8 cellular contexts compared by ENCODE assay signal in genomic region chr22:38051900-38052862, GRCh38. TPM values are rescaled to one million over a fixed set of nuclear protein-coding genes. Genes with fewer than 3 reads are reported as not detected.
DNase-seq lines count a peak whose midpoint lies in the region; ATAC-seq and TF ChIP-seq lines count a peak whose summit lies in the region.

No MANE protein-coding gene starts in this region.

- no peaks in the 10 kb centered on the region for H3K79me2 ChIP-seq in mammary epithelial cell (ENCODE audit: insufficient read depth, low read length)

- no peak overlapping the region for H3K27ac Mint-ChIP-seq in Caco-2 (ENCODE audit: unreplicated experiment)

- DNase-seq in Caco-2, result peak; percentile 84 to 86
- DNase-seq in NCI-H446 (lab: John Stamatoyannopoulos, UW), result peak; percentile 67 to 81
- DNase-seq in activated CD4-positive, CD25-positive, alpha-beta regulatory T cell (lab: John Stamatoyannopoulos, UW), result peak; percentile 56 to 60 (median 58)
- DNase-seq in mammary epithelial cell, result peak; percentile 50
- DNase-seq in islet precursor cell, result peak; percentile 92
- peak; percentile 33 to 62 (median 60) for DNase-seq in stimulated activated CD4-positive, alpha-beta T cell treated with anti-CD3 and anti-CD28 coated beads, Interleukin-1b, Interleukin-23, amount 100 ng/mL, for 24 hours (ENCODE audit: low read depth in 4 of 4, low spot score in 1 of 4)

- peak; percentile 90 to 97 for TF ChIP-seq CTCF in Caco-2 (IDR thresholded peaks at IDR 0.05; ENCODE audit: insufficient read depth in 1 of 2, low read depth in 1 of 2, low read length in 1 of 2, severe bottlenecking in 1 of 2, unreplicated experiment in 1 of 2)
- peak; percentile 73 to 83 for TF ChIP-seq CTCF in mammary epithelial cell (conservative IDR thresholded peaks at IDR 0.05 in 1 of 2, IDR thresholded peaks at IDR 0.05 in 1 of 2; ENCODE audit: extremely low read depth in 1 of 2, insufficient read depth in 1 of 2, low read depth in 1 of 2, low read length in 2 of 2)

- no peak overlapping the region for H3K27ac ChIP-seq in mammary epithelial cell (ENCODE audit: insufficient read depth, low read depth, low read length)

- in situ Hi-C loops in mammary epithelial cell (cut with MboI; ENCODE audit: low sequenced_read_pairs in 2 of 2), result loop anchor here in 1 of 2 donors (25.0 kb wide), 1 partner anchor 510 kb away; the partner anchor contains the start of gene DMC1

- peaks cover 5% of the 10 kb centered on the region for H3K36me3 Mint-ChIP-seq in Caco-2 (ENCODE audit: insufficient read depth, unreplicated experiment)

- H3K4me3 Mint-ChIP-seq in Caco-2 (ENCODE audit: unreplicated experiment), result no peak overlapping the region

- peak overlapping the region; percentile 62 for H2AFZ ChIP-seq in mammary epithelial cell (ENCODE audit: low read depth, low read length)

- no peaks in the 10 kb centered on the region for H3K4me1 Mint-ChIP-seq in Caco-2 (ENCODE audit: low read depth, unreplicated experiment)

- intact Hi-C loops in Caco-2 (cut with micrococcal nuclease; ENCODE audit: unreplicated experiment) (loop anchor here (1.0 to 2.0 kb wide), 4 partner anchors 53 to 518 kb away; partner anchors contain the start of gene DMC1), mammary epithelial cell (cut with micrococcal nuclease) (loop anchor here (1.0 to 10.0 kb wide), 13 partner anchors 52 to 953 kb away; partner anchors contain the start of genes DDX17, TMEM184B and TOMM22)

- H3K4me2 ChIP-seq in mammary epithelial cell (ENCODE audit: insufficient read depth, low read depth, low read length), result peak overlapping the region; percentile 22

- CTCF ChIA-PET in Caco-2 (lab: Charles Lee) (interaction anchor here (0.5 to 1.6 kb wide), 38 partner anchors 11 to 1024 kb away, joined by 3 to 11 read pairs (median 4); partner anchors contain the start of genes BAIAP2L2, C22orf23, GTPBP1 and MAFF), mammary epithelial cell (lab: Charles Lee; ENCODE audit: low non-redundant PET) (interaction anchor here (0.5 to 1.1 kb wide), 9 partner anchors 14 to 1530 kb away, joined by 3 to 5 read pairs (median 3); no protein-coding TSS in a partner anchor)

- POLR2A ChIA-PET in Caco-2 (lab: Charles Lee), result no interaction called here

- H3K27me3 Mint-ChIP-seq in Caco-2 (ENCODE audit: insufficient read depth, unreplicated experiment), result peaks cover 2% of the 10 kb centered on the region

- dilution Hi-C loops in mammary epithelial cell (cut with HindIII; ENCODE audit: low sequenced_read_pairs), result loop anchor here (5.0 kb wide), 2 partner anchors 55 to 350 kb away; no protein-coding TSS in a partner anchor

- H3K36me3 ChIP-seq in Caco-2 (ENCODE audit: control insufficient read depth, insufficient read depth, low read length), result no peaks in the 10 kb centered on the region
- H3K36me3 ChIP-seq in mammary epithelial cell (ENCODE audit: insufficient read depth, low read length), result no peaks in the 10 kb centered on the region

- H4K20me1 ChIP-seq in mammary epithelial cell (ENCODE audit: insufficient read depth, low read length), result no peaks in the 10 kb centered on the region

- H3K4me1 ChIP-seq in Caco-2, result no peaks in the 10 kb centered on the region
- H3K4me1 ChIP-seq in mammary epithelial cell (ENCODE audit: insufficient read depth, low read length), result peaks cover 6% of the 10 kb centered on the region

- BruUV-seq in Caco-2 (replicated peaks; lab: Mats Ljungman, UMichigan) (no TSS peak), mammary epithelial cell (replicated peaks; lab: Mats Ljungman, UMichigan) (no TSS peak)

- WGBS in mammary epithelial cell (ENCODE audit: low coverage, missing lambda C conversion rate), result 24% methylated on average over 27 of the region's 30 CpGs

- H3K4me3 ChIP-seq in Caco-2 (ENCODE audit: low read depth, low read length) (no peak overlapping the region), mammary epithelial cell (replicated peaks in 1 of 3; ENCODE audit: insufficient read depth in 1 of 3, low read depth in 2 of 3, low read length in 3 of 3) (no peak overlapping the region)

- no peak overlapping the region for H3K9ac ChIP-seq in mammary epithelial cell (ENCODE audit: insufficient read depth, low read length)

- H3K27me3 ChIP-seq in Caco-2 (replicated peaks; ENCODE audit: control insufficient read depth, insufficient read depth, low read length) (no peaks in the 10 kb centered on the region), mammary epithelial cell (ENCODE audit: insufficient read depth, low read length) (no peaks in the 10 kb centered on the region)

- H3K9me3 ChIP-seq in Caco-2, result no peaks in the 10 kb centered on the region
- H3K9me3 ChIP-seq in mammary epithelial cell (replicated peaks; ENCODE audit: insufficient read depth, low read length), result no peaks in the 10 kb centered on the region

- H3K9me3 Mint-ChIP-seq in Caco-2 (ENCODE audit: unreplicated experiment), result no peaks in the 10 kb centered on the region

- peak; percentile 63 for ATAC-seq in HG02798 (IDR thresholded peaks at IDR 0.05; ENCODE audit: poor library complexity, unreplicated experiment)
- no peak for ATAC-seq in GM21367 (IDR thresholded peaks at IDR 0.05; ENCODE audit: unreplicated experiment)

RNA-seq across cellular contexts. Expression of gene PICK1, which starts 5.0 kb away (rescaled TPM):
- total RNA-seq in Caco-2 (2022) (40.2 and 41.1 TPM in 2 replicates), mammary epithelial cell (10 to 100 TPM; 38.8 to 40.7 TPM)
- 35.4 TPM for polyA plus RNA-seq in mammary epithelial cell
- 33.2 TPM for polyA minus RNA-seq in mammary epithelial cell

RNA-seq across cellular contexts. Expression of gene SLC16A8, which starts 31.8 kb away (rescaled TPM):
- total RNA-seq in Caco-2 (2022) (not detected in 2 replicates), mammary epithelial cell (not detected)
- polyA plus RNA-seq in mammary epithelial cell, result not detected
- not detected for polyA minus RNA-seq in mammary epithelial cell

RNA-seq across cellular contexts. Expression of gene BAIAP2L2, which starts 58.3 kb away (rescaled TPM):
- total RNA-seq in Caco-2 (2022), result 4.4 and 4.9 TPM in 2 replicates
- 10 to 100 TPM in 1 of 2 donors, 1 to 10 TPM in 1; 2.2 to 10.1 TPM for total RNA-seq in mammary epithelial cell
- polyA plus RNA-seq in mammary epithelial cell, result 5.4 TPM
- 1.1 TPM for polyA minus RNA-seq in mammary epithelial cell
